9 cellular contexts compared by ENCODE assay signal in genomic region chr12:81077686-81078441, GRCh38. TPM values are rescaled to one million over a fixed set of nuclear protein-coding genes. Genes with fewer than 3 reads are reported as not detected.
A peak's percentile ranks its signal among the peaks of the same experiment; 100 is the strongest.
DNase-seq lines count a peak whose midpoint lies in the region; ATAC-seq and TF ChIP-seq lines count a peak whose summit lies in the region.
"Had no signal": no experiment of that assay in that cellular context is flagged by ENCODE, and none has a peak within 500 bp of the region (broad histone marks: within the 10 kb centered on the region; RNA-seq: fewer than 3 reads in every experiment).

Gene ACSS3 (plus strand): TSS chr12:81078079. CDS start chr12:81078121, 42 bp downstream.

- H2AFZ ChIP-seq in parathyroid adenoma, result peak within 1 kb of the TSS; percentile 85

- H3K9ac ChIP-seq in parathyroid adenoma, result no peak within 1 kb of the TSS

- ATAC-seq in left cardiac atrium (peak; percentile 86 to 90), HG02852 (IDR thresholded peaks at IDR 0.05; ENCODE audit: unreplicated experiment) (no peak), GM19467 (IDR thresholded peaks at IDR 0.05; ENCODE audit: unreplicated experiment) (no peak)
- ATAC-seq: Panc1 had no signal

- no peaks in the 10 kb centered on the region for H3K27me3 ChIP-seq in parathyroid adenoma (ENCODE audit: control insufficient read depth, insufficient read depth, low read length)

- H3K4me3 ChIP-seq in parathyroid adenoma (ENCODE audit: low read depth, low read length), result peak within 1 kb of the TSS; percentile 76

- H3K79me2 ChIP-seq in parathyroid adenoma, result no peaks in the 10 kb centered on the region

- intact Hi-C loops in left cardiac atrium (cut with DNase I), result no loop called here

- DNase-seq in DMS53 treated with DMSO at 0.1 percent for 48 hours (lab: John Stamatoyannopoulos, UW; ENCODE audit: unreplicated experiment), result peak; percentile 75
- peak; percentile 2 for DNase-seq in UCSD-AML1 (lab: John Stamatoyannopoulos, UW; ENCODE audit: unreplicated experiment)
- DNase-seq in left cardiac atrium, result peak; percentile 74
- DNase-seq in activated CD4-positive, alpha-beta T cell treated with anti-CD3 and anti-CD28 coated beads, Interleukin-2, amount 50 U/mL, for 4 hours, result no peak
- DNase-seq in activated naive CD4-positive, alpha-beta T cell treated with Interleukin-2 at 50 U/mL for 16 hours, result no peak

- no peaks in the 10 kb centered on the region for H3K9me3 ChIP-seq in parathyroid adenoma (ENCODE audit: control insufficient read depth, low read length)

- no peaks in the 10 kb centered on the region for H3K36me3 ChIP-seq in parathyroid adenoma (ENCODE audit: control insufficient read depth, insufficient read depth, low read length)

- peak within 1 kb of the TSS; percentile 11 for H3K27ac ChIP-seq in parathyroid adenoma

- peaks cover 2% of the 10 kb centered on the region for H3K4me1 ChIP-seq in parathyroid adenoma

- H3K4me2 ChIP-seq in parathyroid adenoma (ENCODE audit: low read length), result peak within 1 kb of the TSS; percentile 81

- TF ChIP-seq CTCF in parathyroid adenoma (IDR thresholded peaks at IDR 0.05), result no peak

RNA-seq across cellular contexts. Expression of gene ACSS3, which starts in this region (rescaled TPM):
- total RNA-seq in left cardiac atrium, result 10 to 100 TPM; 21.9 to 22.3 TPM

Comparison
In these comparisons a context has a peak if more than half of its experiments do, and no peak if none do; other contexts are left out.
1. DNase-seq: peak in DMS53 treated with DMSO at 0.1 percent for 48 hours (single experiment), UCSD-AML1 (single experiment) and left cardiac atrium (single experiment); none in activated CD4-positive, alpha-beta T cell treated with anti-CD3 and anti-CD28 coated beads, Interleukin-2, amount 50 U/mL, for 4 hours (0 of 2) and activated naive CD4-positive, alpha-beta T cell treated with Interleukin-2 at 50 U/mL for 16 hours (single experiment).
2. ATAC-seq: peak in left cardiac atrium (2 of 2); none in HG02852 (single experiment) and GM19467 (single experiment).